In genomic region chrX:134241960-134242619, GRCh38 we compare ENCODE assay signal across 3 cellular contexts.
TF ChIP-seq lines count a peak whose summit lies in the region.

No MANE protein-coding gene starts in this region.

TF ChIP-seq in A549, 52 proteins besides CTCF, POLR2A, EP300 and RAD21 (continued from another document):
- TF ChIP-seq ATOH8 (CRISPR knock-in tag; IDR thresholded peaks at IDR 0.05; ENCODE audit: low read depth) (no peak), EHF (CRISPR knock-in tag; IDR thresholded peaks at IDR 0.05) (no peak), HOXA7 (CRISPR knock-in tag; IDR thresholded peaks at IDR 0.05) (no peak), REST (IDR thresholded peaks at IDR 0.05) (no peak), HOXB13 (CRISPR knock-in tag; IDR thresholded peaks at IDR 0.05; ENCODE audit: low read depth) (no peak), ZSCAN20 (CRISPR knock-in tag; IDR thresholded peaks at IDR 0.05) (no peak), RFX5 (IDR thresholded peaks at IDR 0.05) (no peak), BCL3 (IDR thresholded peaks at IDR 0.05) (no peak), ZC3H11A (IDR thresholded peaks at IDR 0.05) (no peak), TP53 (CRISPR knock-in tag; IDR thresholded peaks at IDR 0.05) (no peak), RNF2 (IDR thresholded peaks at IDR 0.05; ENCODE audit: borderline replicate concordance, low read depth) (no peak), USF2 (IDR thresholded peaks at IDR 0.05) (no peak), CBX8 (IDR thresholded peaks at IDR 0.05) (no peak), SMC3 (IDR thresholded peaks at IDR 0.05) (no peak)

TF ChIP-seq in HEK293, 187 proteins besides CTCF, POLR2A, EP300 and RAD21 (continued from another document):
- TF ChIP-seq PRDM4 (tag by site-specific recombination; IDR thresholded peaks at IDR 0.05) (no peak), ZNF768 (tag by site-specific recombination; IDR thresholded peaks at IDR 0.05) (0 out of 2 replicates have a peak, but pooled peaks have one; percentile 34)
TF ChIP-seq in HEK293: peak in this region for 1.

TF ChIP-seq in GM12878, 131 proteins besides CTCF, POLR2A, EP300 and RAD21:
- TF ChIP-seq HSF1 (IDR thresholded peaks at IDR 0.05; ENCODE audit: low read depth, low read length) (no peak), KLF5 (IDR thresholded peaks at IDR 0.05; ENCODE audit: partially characterized antibody) (no peak), FOS (IDR thresholded peaks at IDR 0.05; ENCODE audit: borderline replicate concordance, extremely low read depth, insufficient read length) (no peak), PKNOX1 (IDR thresholded peaks at IDR 0.05) (no peak), BACH1 (IDR thresholded peaks at IDR 0.05; ENCODE audit: borderline replicate concordance) (no peak)
